Comparison of ENCODE assay signal across 10 cellular contexts in genomic region chr1:173861731-173862145, GRCh38. TPM values are rescaled to one million over a fixed set of nuclear protein-coding genes. Genes with fewer than 3 reads are reported as not detected.
A peak's percentile ranks its signal among the peaks of the same experiment; 100 is the strongest.
DNase-seq lines count a peak whose midpoint lies in the region; ATAC-seq and TF ChIP-seq lines count a peak whose summit lies in the region.
"Had no signal": no experiment of that assay in that cellular context is flagged by ENCODE, and none has a peak within 500 bp of the region (broad histone marks: within the 10 kb centered on the region; RNA-seq: fewer than 3 reads in every experiment).

No MANE protein-coding gene starts in this region.

- ATAC-seq in IMR-90 (ENCODE audit: low read depth) (peak; percentile 21; the same call in 1 of the 2 replicates), GM19467 (IDR thresholded peaks at IDR 0.05; ENCODE audit: unreplicated experiment) (no peak)
- peak; percentile 16 to 29 for ATAC-seq in activated naive CD4-positive, alpha-beta T cell treated with anti-CD3 and anti-CD28 coated beads, Interleukin-2, amount 50 U/mL, for 72 hours

- no peaks in the 10 kb centered on the region for H3K9me3 ChIP-seq in IMR-90 (ENCODE audit: control insufficient read depth, insufficient read depth, low read length)
- H3K9me3 ChIP-seq: SJSA1 had no signal

- H3K23ac ChIP-seq in IMR-90 (ENCODE audit: low read depth, low read length) = no peak overlapping the region

- H2BK15ac ChIP-seq in IMR-90 (ENCODE audit: low read depth, low read length) = no peak overlapping the region

- TF ChIP-seq POLR2A in IMR-90 (IDR thresholded peaks at IDR 0.05; ENCODE audit: low read depth, low read length) = peak; percentile 12; the same call in 1 of the 2 replicates

- no peak overlapping the region for H3K4ac ChIP-seq in IMR-90 (ENCODE audit: low read depth, low read length)

- H4K8ac ChIP-seq in IMR-90 (ENCODE audit: low read depth in 2 of 2, low read length in 2 of 2) = no peak overlapping the region

- H3K4me2 ChIP-seq in IMR-90 (ENCODE audit: low read depth, low read length) = no peak overlapping the region

- H2BK20ac ChIP-seq in IMR-90 (ENCODE audit: low read depth, low read length) = no peak overlapping the region

- intact Hi-C loops in IMR-90 (cut with micrococcal nuclease) = no loop called here

- WGBS in IMR-90 (ENCODE audit: extremely low coverage in 2 of 2, insufficient read length in 1 of 2), 2 experiments = 100% methylated on average over 2 of the region's 7 CpGs; no CpG with 5 or more reads in 1 of the 2 experiments

- dilution Hi-C loops in IMR-90 (cut with HindIII; ENCODE audit: low sequenced_read_pairs, unreplicated experiment) = no loop called here

- H3K79me1 ChIP-seq in IMR-90 (ENCODE audit: low read depth in 1 of 2, low read length in 2 of 2) = peaks cover 9 to 32% of the 10 kb centered on the region in 2 experiments; a peak in 3 of 4 replicates

- in situ Hi-C loops in IMR-90 (cut with MboI; ENCODE audit: low sequenced_read_pairs) = no loop called here

- no peak for TF ChIP-seq RAD21 in IMR-90 (IDR thresholded peaks at IDR 0.05; ENCODE audit: low read length)

- no peak overlapping the region for H3K4me3 ChIP-seq in IMR-90 (ENCODE audit: insufficient read depth, low read depth, low read length)
- H3K4me3 ChIP-seq: SJSA1 had no signal

- no peak overlapping the region for H2AK9ac ChIP-seq in IMR-90 (replicated peaks; ENCODE audit: low read depth, low read length, poor library complexity)

- H3K27me3 ChIP-seq in IMR-90 (ENCODE audit: control insufficient read depth, insufficient read depth, low read length) = no peaks in the 10 kb centered on the region
- H3K27me3 ChIP-seq: SJSA1 had no signal

- POLR2A ChIA-PET in IMR-90 (lab: Charles Lee; ENCODE audit: unreplicated experiment) = interaction anchor here (0.6 kb wide), 1 partner anchor 591 kb away, joined by 3 read pairs; no protein-coding TSS in a partner anchor

- H3K36me3 ChIP-seq in IMR-90 (ENCODE audit: control insufficient read depth, insufficient read depth, low read length) = peaks cover 44% of the 10 kb centered on the region

- H3K36me3 Mint-ChIP-seq in activated naive CD4-positive, alpha-beta T cell treated with anti-CD3 and anti-CD28 coated beads, Interleukin-2, amount 50 U/mL, for 72 hours = peaks cover 31 to 45% of the 10 kb centered on the region in 2 donors

- H3K9me3 Mint-ChIP-seq in activated naive CD4-positive, alpha-beta T cell treated with anti-CD3 and anti-CD28 coated beads, Interleukin-2, amount 50 U/mL, for 72 hours = no peaks in the 10 kb centered on the region
- H3K9me3 Mint-ChIP-seq: CD4-positive, CD25-positive, alpha-beta regulatory T cell had no signal

- no peak overlapping the region for H4K91ac ChIP-seq in IMR-90 (ENCODE audit: insufficient read depth, low read depth, low read length)

- H2BK5ac ChIP-seq in IMR-90 (ENCODE audit: low read depth, low read length, poor library complexity, severe bottlenecking) = no peak overlapping the region

- no peak overlapping the region for H2AK5ac ChIP-seq in IMR-90 (ENCODE audit: low read depth, low read length)

- H4K5ac ChIP-seq in IMR-90 (ENCODE audit: low read depth, low read length) = no peak overlapping the region

- H3K27ac Mint-ChIP-seq in activated naive CD4-positive, alpha-beta T cell treated with anti-CD3 and anti-CD28 coated beads, Interleukin-2, amount 50 U/mL, for 72 hours = peak overlapping the region; percentile 84 to 92

- no TSS peak for BruUV-seq in IMR-90 (replicated peaks; lab: Mats Ljungman, UMichigan)

- no peak for DNase-seq in IMR-90
- no peak for DNase-seq in activated naive CD4-positive, alpha-beta T cell treated with anti-CD3 and anti-CD28 coated beads, Interleukin-2, amount 50 U/mL, for 72 hours (ENCODE audit: low spot score in 2 of 2)
- DNase-seq in KG1 (lab: John Stamatoyannopoulos, UW) = no peak
- no peak for DNase-seq in DMS114 treated with DMSO at 0.1 percent for 48 hours (lab: John Stamatoyannopoulos, UW; ENCODE audit: unreplicated experiment)
- DNase-seq: caudate nucleus; CD4-positive, CD25-positive, alpha-beta regulatory T cell; kidney glomerular epithelial cell had no signal

- no peak for TF ChIP-seq CTCF in 22Rv1 (IDR thresholded peaks at IDR 0.05)
- TF ChIP-seq CTCF in IMR-90 (conservative IDR thresholded peaks at IDR 0.05; ENCODE audit: low read depth, low read length) = no peak

- H2BK120ac ChIP-seq in IMR-90 (ENCODE audit: low read depth, low read length) = no peak overlapping the region

- H3K14ac ChIP-seq in IMR-90 (replicated peaks; ENCODE audit: low read depth, low read length) = no peak overlapping the region

- CTCF ChIA-PET in IMR-90 (lab: Yijun Ruan, JAX) = no interaction called here

- peaks cover 61% of the 10 kb centered on the region for H4K20me1 ChIP-seq in IMR-90 (ENCODE audit: insufficient read depth, low read length)

- H3K9ac ChIP-seq in IMR-90 (ENCODE audit: low read depth, low read length) = no peak overlapping the region

- H3K56ac ChIP-seq in IMR-90 (ENCODE audit: extremely low read depth, insufficient read depth, low read length) = no peak overlapping the region

- no peak overlapping the region for H3K18ac ChIP-seq in IMR-90 (ENCODE audit: low read depth, low read length)

- peaks cover 5% of the 10 kb centered on the region; the same call in 1 of the 2 replicates for H3K4me1 ChIP-seq in IMR-90 (ENCODE audit: control insufficient read depth, insufficient read depth, low read length)

- H3K9me1 ChIP-seq in IMR-90 (ENCODE audit: insufficient read depth, low read length) = no peaks in the 10 kb centered on the region; the same call in 1 of the 2 replicates

- no peak overlapping the region for H2AFZ ChIP-seq in IMR-90 (replicated peaks; ENCODE audit: low read length, poor library complexity)

- H3K27ac ChIP-seq in 22Rv1 (peak overlapping the region; percentile 99), IMR-90 (ENCODE audit: insufficient read depth, low read length) (no peak overlapping the region)
- H3K27ac ChIP-seq: SJSA1 had no signal

TF ChIP-seq in IMR-90, 13 proteins besides CTCF, POLR2A, EP300 and RAD21:
- TF ChIP-seq, protein P1, sequence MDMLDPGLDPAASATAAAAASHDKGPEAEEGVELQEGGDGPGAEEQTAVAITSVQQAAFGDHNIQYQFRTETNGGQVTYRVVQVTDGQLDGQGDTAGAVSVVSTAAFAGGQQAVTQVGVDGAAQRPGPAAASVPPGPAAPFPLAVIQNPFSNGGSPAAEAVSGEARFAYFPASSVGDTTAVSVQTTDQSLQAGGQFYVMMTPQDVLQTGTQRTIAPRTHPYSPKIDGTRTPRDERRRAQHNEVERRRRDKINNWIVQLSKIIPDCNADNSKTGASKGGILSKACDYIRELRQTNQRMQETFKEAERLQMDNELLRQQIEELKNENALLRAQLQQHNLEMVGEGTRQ (IDR thresholded peaks at IDR 0.05; ENCODE audit: low read depth, low read length) = no peak
- TF ChIP-seq RFX5 (IDR thresholded peaks at IDR 0.05; ENCODE audit: low read depth, low read length) = no peak
- TF ChIP-seq FOS (IDR thresholded peaks at IDR 0.05; ENCODE audit: low read depth, low read length) = no peak
- TF ChIP-seq RCOR1 (IDR thresholded peaks at IDR 0.05; ENCODE audit: insufficient replicate concordance, low read length) = no peak
- no peak for TF ChIP-seq MAZ (IDR thresholded peaks at IDR 0.05; ENCODE audit: borderline replicate concordance, low read depth, low read length)
- no peak for TF ChIP-seq BHLHE40 (IDR thresholded peaks at IDR 0.05; ENCODE audit: low read depth, low read length)
- TF ChIP-seq CHD1 (IDR thresholded peaks at IDR 0.05; ENCODE audit: low read depth, low read length) = no peak

RNA-seq across cellular contexts. Expression of gene GAS5, which starts 6.1 kb away (rescaled TPM):
- total RNA-seq in IMR-90 (2012; rRNA removed) = 380 and 450 TPM in 2 replicates
- polyA plus RNA-seq in IMR-90 (2012; rRNA removed) = 561 and 737 TPM in 2 replicates
- polyA plus RNA-seq in IMR-90 (2012; cell fraction: cytosol; rRNA removed) = 218 and 390 TPM in 2 replicates
- polyA plus RNA-seq in IMR-90 (2012; cell fraction: nucleus; rRNA removed; ENCODE audit: low replicate concordance) = 299 and 1,751 TPM in 2 replicates
- total RNA-seq in activated naive CD4-positive, alpha-beta T cell treated with anti-CD3 and anti-CD28 coated beads, Interleukin-2, amount 50 U/mL, for 72 hours = 100 to 1,000 TPM; 846 to 962 TPM

RNA-seq across cellular contexts. Expression of gene ZBTB37, which starts 6.4 kb away (rescaled TPM):
- 9.7 and 13.1 TPM in 2 replicates for total RNA-seq in IMR-90 (2012; rRNA removed)
- 0.92 and 1.0 TPM in 2 replicates for polyA plus RNA-seq in IMR-90 (2012; rRNA removed)
- 0.09 and 0.22 TPM in 2 replicates for polyA plus RNA-seq in IMR-90 (2012; cell fraction: cytosol; rRNA removed)
- 0.94 and 2.9 TPM in 2 replicates for polyA plus RNA-seq in IMR-90 (2012; cell fraction: nucleus; rRNA removed; ENCODE audit: low replicate concordance)
- total RNA-seq in activated naive CD4-positive, alpha-beta T cell treated with anti-CD3 and anti-CD28 coated beads, Interleukin-2, amount 50 U/mL, for 72 hours = 10 to 100 TPM in 1 of 2 donors, 1 to 10 TPM in 1; 9.5 to 21.4 TPM

RNA-seq across cellular contexts. Expression of gene CENPL, which starts 37.1 kb away (rescaled TPM):
- total RNA-seq in IMR-90 (2012; rRNA removed) = 21.1 and 21.9 TPM in 2 replicates
- polyA plus RNA-seq in IMR-90 (2012; rRNA removed) = 4.8 and 6.3 TPM in 2 replicates
- polyA plus RNA-seq in IMR-90 (2012; cell fraction: cytosol; rRNA removed) = 1.1 and 1.4 TPM in 2 replicates
- polyA plus RNA-seq in IMR-90 (2012; cell fraction: nucleus; rRNA removed; ENCODE audit: low replicate concordance) = 0.88 and 3.3 TPM in 2 replicates
- 10 to 100 TPM; 29.5 to 30.4 TPM for total RNA-seq in activated naive CD4-positive, alpha-beta T cell treated with anti-CD3 and anti-CD28 coated beads, Interleukin-2, amount 50 U/mL, for 72 hours

RNA-seq across cellular contexts. Expression of gene DARS2, which starts 37.3 kb away (rescaled TPM):
- 18.8 and 22.8 TPM in 2 replicates for total RNA-seq in IMR-90 (2012; rRNA removed)
- polyA plus RNA-seq in IMR-90 (2012; rRNA removed) = 13.1 and 14.8 TPM in 2 replicates
- 4.6 and 11.0 TPM in 2 replicates for polyA plus RNA-seq in IMR-90 (2012; cell fraction: cytosol; rRNA removed)
- 2.7 and 11.4 TPM in 2 replicates for polyA plus RNA-seq in IMR-90 (2012; cell fraction: nucleus; rRNA removed; ENCODE audit: low replicate concordance)
- total RNA-seq in activated naive CD4-positive, alpha-beta T cell treated with anti-CD3 and anti-CD28 coated beads, Interleukin-2, amount 50 U/mL, for 72 hours = 10 to 100 TPM; 31.1 to 40.7 TPM

RNA-seq across cellular contexts. Expression of gene SERPINC1, which starts 55.4 kb away (rescaled TPM):
- total RNA-seq in IMR-90 (2012; rRNA removed) = not detected in 2 replicates
- polyA plus RNA-seq in IMR-90 (2012; rRNA removed) = not detected in 2 replicates
- 0.08 TPM in 1 of 2 replicates, not detected in the other for polyA plus RNA-seq in IMR-90 (2012; cell fraction: cytosol; rRNA removed)
- polyA plus RNA-seq in IMR-90 (2012; cell fraction: nucleus; rRNA removed; ENCODE audit: low replicate concordance) = 0.07 and 0.08 TPM in 2 replicates
- total RNA-seq in activated naive CD4-positive, alpha-beta T cell treated with anti-CD3 and anti-CD28 coated beads, Interleukin-2, amount 50 U/mL, for 72 hours = under 1 TPM in 1 of 2 donors, not detected in 1; 0.27 TPM
- total RNA-seq: CD4-positive, CD25-positive, alpha-beta regulatory T cell had no signal
- polyA plus RNA-seq: CD4-positive, CD25-positive, alpha-beta regulatory T cell had no signal
